In genomic region chr19:18491995-18492953, GRCh38 we compare ENCODE assay signal across 17 cellular contexts. TPM values are rescaled to one million over a fixed set of nuclear protein-coding genes. Genes with fewer than 3 reads are reported as not detected.
DNase-seq lines count a peak whose midpoint lies in the region; ATAC-seq lines count a peak whose summit lies in the region.
"Had no signal": no experiment of that assay in that cellular context is flagged by ENCODE, and none has a peak within 500 bp of the region (broad histone marks: within the 10 kb centered on the region; RNA-seq: fewer than 3 reads in every experiment).

No MANE protein-coding gene starts in this region.

- intact Hi-C loops in right cardiac atrium (cut with DNase I) = no loop called here

- no peaks in the 10 kb centered on the region for H3K27me3 Mint-ChIP-seq in activated T-cell treated with anti-CD3 and anti-CD28 coated beads, Interleukin-2, amount 50 U/mL, for 24 hours
- H3K27me3 Mint-ChIP-seq in activated T-helper 17 cell treated with anti-CD3 and anti-CD28 coated beads, Interleukin-2, amount 50 U/mL, for 72 hours = no peaks in the 10 kb centered on the region

- H3K27ac ChIP-seq in right cardiac atrium (ENCODE audit: low read length) = peak overlapping the region; percentile 89

- H3K4me1 Mint-ChIP-seq in activated T-cell treated with anti-CD3 and anti-CD28 coated beads, Interleukin-2, amount 50 U/mL, for 24 hours (ENCODE audit: low read depth) = peaks cover 74% of the 10 kb centered on the region
- H3K4me1 Mint-ChIP-seq in activated T-helper 17 cell treated with anti-CD3 and anti-CD28 coated beads, Interleukin-2, amount 50 U/mL, for 72 hours = peaks cover 37% of the 10 kb centered on the region

- peak overlapping the region; percentile 71 for H3K27ac Mint-ChIP-seq in activated T-cell treated with anti-CD3 and anti-CD28 coated beads, Interleukin-2, amount 50 U/mL, for 24 hours
- peak overlapping the region; percentile 54 for H3K27ac Mint-ChIP-seq in activated T-helper 17 cell treated with anti-CD3 and anti-CD28 coated beads, Interleukin-2, amount 50 U/mL, for 72 hours
- H3K27ac Mint-ChIP-seq: T-helper 2 cell treated with Interferon-gamma antibody and Interleukin-4, amounts not matched to agents 5 μg/mL and 100 μg/mL, for 36 hours had no signal

- no peaks in the 10 kb centered on the region for H3K27me3 ChIP-seq in right cardiac atrium (ENCODE audit: control insufficient read depth, insufficient read depth)
- H3K27me3 ChIP-seq: uterus had no signal

- no peak overlapping the region for H3K4me3 Mint-ChIP-seq in activated T-cell treated with anti-CD3 and anti-CD28 coated beads, Interleukin-2, amount 50 U/mL, for 24 hours
- H3K4me3 Mint-ChIP-seq in activated T-helper 17 cell treated with anti-CD3 and anti-CD28 coated beads, Interleukin-2, amount 50 U/mL, for 72 hours = peak overlapping the region; percentile 21
- H3K4me3 Mint-ChIP-seq: T-helper 2 cell treated with Interferon-gamma antibody and Interleukin-4, amounts not matched to agents 5 μg/mL and 100 μg/mL, for 36 hours had no signal

- H3K4me1 ChIP-seq in right cardiac atrium (ENCODE audit: control insufficient read depth, insufficient read depth, low read length) = peaks cover 41% of the 10 kb centered on the region

- no peak overlapping the region for H3K4me3 ChIP-seq in right cardiac atrium (ENCODE audit: low read length)
- H3K4me3 ChIP-seq: uterus had no signal

- 69% methylated on average over 15 of the region's 15 CpGs for WGBS in right cardiac atrium

- DNase-seq in activated T-cell treated with anti-CD3 and anti-CD28 coated beads, Interleukin-2, amount 50 U/mL, for 24 hours = no peak
- DNase-seq in activated T-cell treated with anti-CD3 and anti-CD28 coated beads, Interleukin-2, amount 50 U/mL, for 48 hours = no peak
- peak in 2 of 3 donors; percentile 74 to 81 for DNase-seq in right cardiac atrium
- peak; percentile 3 for DNase-seq in superior temporal gyrus (ENCODE audit: extremely low spot score)
- DNase-seq: central memory CD4-positive, alpha-beta T cell; DMS79; effector CD4-positive, alpha-beta T cell; NCI-H187; NCI-H226; PC-3; uterus had no signal

- H3K36me3 Mint-ChIP-seq in activated T-cell treated with anti-CD3 and anti-CD28 coated beads, Interleukin-2, amount 50 U/mL, for 24 hours (ENCODE audit: low read depth) = peaks cover 2% of the 10 kb centered on the region
- H3K36me3 Mint-ChIP-seq in activated T-helper 17 cell treated with anti-CD3 and anti-CD28 coated beads, Interleukin-2, amount 50 U/mL, for 72 hours (ENCODE audit: low read depth) = no peaks in the 10 kb centered on the region

- H3K9me3 Mint-ChIP-seq in activated T-cell treated with anti-CD3 and anti-CD28 coated beads, Interleukin-2, amount 50 U/mL, for 24 hours = no peaks in the 10 kb centered on the region
- H3K9me3 Mint-ChIP-seq in activated T-helper 17 cell treated with anti-CD3 and anti-CD28 coated beads, Interleukin-2, amount 50 U/mL, for 72 hours = no peaks in the 10 kb centered on the region
- H3K9me3 Mint-ChIP-seq: T-helper 2 cell treated with Interferon-gamma antibody and Interleukin-4, amounts not matched to agents 5 μg/mL and 100 μg/mL, for 36 hours had no signal

- no peak for ATAC-seq in activated T-helper 17 cell treated with anti-CD3 and anti-CD28 coated beads, Interleukin-2, amount 50 U/mL, for 72 hours (replicated peaks)
- ATAC-seq in right cardiac atrium (peak; percentile 52 to 64), GM21529 (IDR thresholded peaks at IDR 0.05; ENCODE audit: unreplicated experiment) (no peak), GM19324 (IDR thresholded peaks at IDR 0.05; ENCODE audit: low FRiP score, unreplicated experiment) (no peak), HG03135 (IDR thresholded peaks at IDR 0.05; ENCODE audit: unreplicated experiment) (no peak)
- ATAC-seq: PC-3, sciatic nerve had no signal

- H3K9me3 ChIP-seq in right cardiac atrium (ENCODE audit: control insufficient read depth, low read length) = no peaks in the 10 kb centered on the region
- H3K9me3 ChIP-seq: uterus had no signal

RNA-seq across cellular contexts. Expression of gene ELL, which starts 29.6 kb away (rescaled TPM):
- total RNA-seq in activated T-helper 17 cell treated with anti-CD3 and anti-CD28 coated beads, Interleukin-2, amount 50 U/mL, for 72 hours = 10 to 100 TPM; 23.7 to 41.8 TPM
- total RNA-seq in right cardiac atrium = 10 to 100 TPM; 12.6 to 19.0 (median 14.0) TPM
- polyA plus RNA-seq in right cardiac atrium = 9.3 TPM

RNA-seq across cellular contexts. Expression of gene FKBP8, which starts 51.1 kb away (rescaled TPM):
- 100 to 1,000 TPM; 222 to 320 TPM for total RNA-seq in activated T-helper 17 cell treated with anti-CD3 and anti-CD28 coated beads, Interleukin-2, amount 50 U/mL, for 72 hours
- 100 to 1,000 TPM; 204 to 236 (median 213) TPM for total RNA-seq in right cardiac atrium
- polyA plus RNA-seq in right cardiac atrium = 285 TPM

RNA-seq across cellular contexts. Expression of gene ISYNA1, which starts 54.3 kb away (rescaled TPM):
- 10 to 100 TPM; 15.9 to 22.0 TPM for total RNA-seq in activated T-helper 17 cell treated with anti-CD3 and anti-CD28 coated beads, Interleukin-2, amount 50 U/mL, for 72 hours
- 10 to 100 TPM; 36.9 to 55.4 (median 45.3) TPM for total RNA-seq in right cardiac atrium
- 50.7 TPM for polyA plus RNA-seq in right cardiac atrium

Comparison
In these comparisons a context has a peak if more than half of its experiments do, and no peak if none do; other contexts are left out.
1. DNase-seq: peak in right cardiac atrium (2 of 3) and superior temporal gyrus (single experiment); none in activated T-cell treated with anti-CD3 and anti-CD28 coated beads, Interleukin-2, amount 50 U/mL, for 24 hours (single experiment) and activated T-cell treated with anti-CD3 and anti-CD28 coated beads, Interleukin-2, amount 50 U/mL, for 48 hours (0 of 2).
2. ATAC-seq: peak in right cardiac atrium (2 of 2); none in activated T-helper 17 cell treated with anti-CD3 and anti-CD28 coated beads, Interleukin-2, amount 50 U/mL, for 72 hours (single experiment), GM21529 (single experiment), GM19324 (single experiment) and HG03135 (single experiment).